Comparison of ENCODE assay signal across 8 cellular contexts in the genomic region with DNA sequence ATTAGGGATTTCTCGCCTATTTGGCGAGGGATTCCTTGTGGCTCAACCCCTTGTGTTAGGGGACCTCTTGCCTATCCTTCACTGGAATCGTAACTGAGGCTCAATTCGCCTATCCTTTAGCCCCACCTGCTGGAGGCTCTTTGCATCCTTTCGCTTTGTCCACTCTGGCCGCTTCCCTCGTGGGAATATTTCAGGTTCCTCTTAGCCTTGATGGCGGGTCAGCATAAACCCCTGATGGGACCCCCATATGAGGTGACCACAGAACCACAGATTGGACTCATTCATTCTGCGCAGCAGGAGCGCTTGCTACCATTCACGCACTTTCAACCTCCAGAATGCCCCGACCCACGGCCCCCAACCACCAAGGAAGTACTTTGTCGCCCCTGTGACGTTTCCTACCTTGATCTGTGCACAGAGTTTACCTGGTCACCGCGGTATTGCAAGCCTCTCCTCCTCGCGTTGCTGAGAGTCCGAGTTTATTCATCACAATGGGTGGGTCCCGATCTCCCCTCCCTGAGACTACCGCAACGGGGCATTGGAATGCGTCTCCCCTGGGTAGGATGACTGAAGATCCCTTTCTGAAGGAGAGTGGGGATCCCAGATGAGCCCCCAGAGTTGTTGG. TPM values are rescaled to one million over a fixed set of nuclear protein-coding genes. Genes with fewer than 3 reads are reported as not detected.
DNase-seq lines count a peak whose midpoint lies in the region; ATAC-seq and TF ChIP-seq lines count a peak whose summit lies in the region.

A gene (plus strand): TSS at position 425 of the 622 bp plus-strand sequence. CDS start 11,412 bp downstream, outside the sequence.

- peaks cover 6% of the 10 kb centered on the region for H3K9me3 Mint-ChIP-seq in activated B cell treated with CpG ODN at 0.5 μM for 24 hours

- peak within 1 kb of the TSS; percentile 87 for H3K4me3 Mint-ChIP-seq in activated B cell treated with CpG ODN at 0.5 μM for 24 hours

- DNase-seq in NCI-H2081 (lab: John Stamatoyannopoulos, UW) (peak; percentile 63 to 66), NCI-H2081 treated with DMSO at 0.1 percent for 48 hours (lab: John Stamatoyannopoulos, UW) (no peak), NCI-H146 (lab: John Stamatoyannopoulos, UW) (peak; percentile 43), activated B cell treated with CpG ODN at 0.5 μM for 24 hours (peak; percentile 58), cerebellar cortex (ENCODE audit: low spot score) (peak; percentile 83), kidney glomerular epithelial cell (lab: John Stamatoyannopoulos, UW) (peak; percentile 40)
- DNase-seq in stimulated activated CD4-positive, alpha-beta T cell treated with anti-CD3 and anti-CD28 coated beads, Interleukin-1b, Interleukin-23, amount 100 ng/mL, for 24 hours (ENCODE audit: low read depth in 4 of 4, low spot score in 1 of 4) = peak; percentile 34 to 53 (median 46)

- intact Hi-C loops in activated B cell treated with CpG ODN at 0.5 μM for 24 hours (cut with micrococcal nuclease) = loop anchor here (1.0 to 5.0 kb wide), 7 partner anchors 82 to 684 kb away; a partner anchor contains a TSS

- no peak for TF ChIP-seq CTCF in activated B cell treated with CpG ODN at 0.5 μM for 24 hours (IDR thresholded peaks at IDR 0.05)

- CTCF ChIA-PET in activated B cell treated with CpG ODN at 0.5 μM for 24 hours (lab: Charles Lee) = interaction anchor here (1.6 to 2.8 kb wide), 5 partner anchors 125 to 684 kb away, joined by 3 to 18 read pairs (median 7); a partner anchor contains a TSS

- H3K27me3 Mint-ChIP-seq in activated B cell treated with CpG ODN at 0.5 μM for 24 hours = peaks cover 12% of the 10 kb centered on the region

- POLR2A ChIA-PET in activated B cell treated with CpG ODN at 0.5 μM for 24 hours (lab: Charles Lee) = interaction anchor here (0.6 kb wide), 1 partner anchor 119 kb away, joined by 3 read pairs; no protein-coding TSS in a partner anchor

- no peak within 1 kb of the TSS for H3K27ac Mint-ChIP-seq in activated B cell treated with CpG ODN at 0.5 μM for 24 hours

- peak; percentile 94 for ATAC-seq in HG02759 (IDR thresholded peaks at IDR 0.05; ENCODE audit: unreplicated experiment)
- peak; percentile 82 for ATAC-seq in activated B cell treated with CpG ODN at 0.5 μM for 24 hours (ENCODE audit: low read depth)

- no peaks in the 10 kb centered on the region for H3K36me3 Mint-ChIP-seq in activated B cell treated with CpG ODN at 0.5 μM for 24 hours (ENCODE audit: low read depth)

- H3K4me1 Mint-ChIP-seq in activated B cell treated with CpG ODN at 0.5 μM for 24 hours = peaks cover 11% of the 10 kb centered on the region

RNA-seq across cellular contexts. Expression of the gene that starts here (rescaled TPM):
- not detected in 2 replicates for total RNA-seq in activated B cell treated with CpG ODN at 0.5 μM for 24 hours

Comparison
In these comparisons a context has a peak if more than half of its experiments do, and no peak if none do; other contexts are left out.
1. Peak in DNase-seq and ATAC-seq in activated B cell treated with CpG ODN at 0.5 μM for 24 hours; RNA of the gene not detected or under 1 TPM.